ENCODE assay signal across 21 cellular contexts in genomic region chr9:128713411-128713780, GRCh38. TPM values are rescaled to one million over a fixed set of nuclear protein-coding genes. Genes with fewer than 3 reads are reported as not detected.
DNase-seq lines count a peak whose midpoint lies in the region; ATAC-seq and TF ChIP-seq lines count a peak whose summit lies in the region.
"Had no signal": no experiment of that assay in that cellular context is flagged by ENCODE, and none has a peak within 500 bp of the region (broad histone marks: within the 10 kb centered on the region; RNA-seq: fewer than 3 reads in every experiment).

No MANE protein-coding gene starts in this region.

- H3K9me3 ChIP-seq in RWPE2 (ENCODE audit: severe bottlenecking) = no peaks in the 10 kb centered on the region
- H3K9me3 ChIP-seq in adrenal gland (replicated peaks in 1 of 3) = no peaks in the 10 kb centered on the region
- H3K9me3 ChIP-seq: BLaER1 treated with 17β-estradiol and CSF1 and Interleukin-3, amounts not matched to agents 10 nM and 100 nM; Peyer's patch had no signal

- CTCF ChIA-PET in activated naive CD4-positive, alpha-beta T cell treated with anti-CD3 and anti-CD28 coated beads, Interleukin-2, amount 10 ng/mL, durations not matched to agents 7 days and 5 days (lab: Charles Lee) = no interaction called here

- no peaks in the 10 kb centered on the region for H3K27me3 ChIP-seq in RWPE2 (ENCODE audit: insufficient read depth, poor library complexity, severe bottlenecking)
- no peaks in the 10 kb centered on the region for H3K27me3 ChIP-seq in adrenal gland
- H3K27me3 ChIP-seq: BLaER1 treated with 17β-estradiol and CSF1 and Interleukin-3, amounts not matched to agents 10 nM and 100 nM; Peyer's patch had no signal

- H3K36me3 ChIP-seq in RWPE2 (ENCODE audit: low read depth) (no peaks in the 10 kb centered on the region; the same call in 1 of the 2 replicates), adrenal gland (replicated peaks in 1 of 2) (no peaks in the 10 kb centered on the region)
- H3K36me3 ChIP-seq: Peyer's patch had no signal

- no peak for TF ChIP-seq POLR2A in adrenal gland (IDR thresholded peaks at IDR 0.05)

- TF ChIP-seq CTCF in RWPE2 (IDR thresholded peaks at IDR 0.05; ENCODE audit: poor library complexity, severe bottlenecking) = no peak
- TF ChIP-seq CTCF in adrenal gland (IDR thresholded peaks at IDR 0.05) = no peak

- no peak overlapping the region for H3K4me3 Mint-ChIP-seq in activated naive CD4-positive, alpha-beta T cell treated with anti-CD3 and anti-CD28 coated beads, Interleukin-2, amount 10 ng/mL, durations not matched to agents 7 days and 5 days
- no peak overlapping the region for H3K4me3 Mint-ChIP-seq in naive thymus-derived CD8-positive, alpha-beta T cell
- H3K4me3 Mint-ChIP-seq: CD8-positive, alpha-beta memory T cell had no signal

- no peak overlapping the region for H3K27ac Mint-ChIP-seq in activated naive CD4-positive, alpha-beta T cell treated with anti-CD3 and anti-CD28 coated beads, Interleukin-2, amount 10 ng/mL, durations not matched to agents 7 days and 5 days
- no peak overlapping the region for H3K27ac Mint-ChIP-seq in naive thymus-derived CD8-positive, alpha-beta T cell
- H3K27ac Mint-ChIP-seq: CD8-positive, alpha-beta memory T cell had no signal

- no peaks in the 10 kb centered on the region for H3K36me3 Mint-ChIP-seq in activated naive CD4-positive, alpha-beta T cell treated with anti-CD3 and anti-CD28 coated beads, Interleukin-2, amount 10 ng/mL, durations not matched to agents 7 days and 5 days
- no peaks in the 10 kb centered on the region for H3K36me3 Mint-ChIP-seq in naive thymus-derived CD8-positive, alpha-beta T cell

- H3K9me3 Mint-ChIP-seq in activated naive CD4-positive, alpha-beta T cell treated with anti-CD3 and anti-CD28 coated beads, Interleukin-2, amount 10 ng/mL, durations not matched to agents 7 days and 5 days = no peaks in the 10 kb centered on the region
- H3K9me3 Mint-ChIP-seq in naive thymus-derived CD8-positive, alpha-beta T cell = no peaks in the 10 kb centered on the region
- H3K9me3 Mint-ChIP-seq: CD8-positive, alpha-beta memory T cell had no signal

- H3K27ac ChIP-seq in RWPE2 (ENCODE audit: poor library complexity, severe bottlenecking) (no peak overlapping the region), adrenal gland (no peak overlapping the region)
- H3K27ac ChIP-seq: 22Rv1; BLaER1 treated with 17β-estradiol and CSF1 and Interleukin-3, amounts not matched to agents 10 nM and 100 nM; Peyer's patch had no signal

- intact Hi-C loops in left ventricle myocardium superior (cut with micrococcal nuclease) = no loop called here
- intact Hi-C loops in sciatic nerve (cut with DNase I) = no loop called here
- intact Hi-C loops in adrenal gland (cut with DNase I) = no loop called here

- POLR2A ChIA-PET in naive thymus-derived CD8-positive, alpha-beta T cell (lab: Charles Lee) = interaction anchor here (0.5 to 0.9 kb wide), 2 partner anchors 13 to 82 kb away, joined by 4 read pairs; no protein-coding TSS in a partner anchor

- no peaks in the 10 kb centered on the region for H3K27me3 Mint-ChIP-seq in activated naive CD4-positive, alpha-beta T cell treated with anti-CD3 and anti-CD28 coated beads, Interleukin-2, amount 10 ng/mL, durations not matched to agents 7 days and 5 days
- H3K27me3 Mint-ChIP-seq in naive thymus-derived CD8-positive, alpha-beta T cell = no peaks in the 10 kb centered on the region
- H3K27me3 Mint-ChIP-seq: CD8-positive, alpha-beta memory T cell had no signal

- DNase-seq in activated naive CD4-positive, alpha-beta T cell treated with anti-CD3 and anti-CD28 coated beads, Interleukin-2, amount 10 ng/mL, durations not matched to agents 7 days and 5 days = peak; percentile 14
- no peak for DNase-seq in activated naive CD4-positive, alpha-beta T cell treated with Interleukin-2 at 50 U/mL for 16 hours
- DNase-seq in RWPE2 (ENCODE audit: low spot score) (peak; percentile 42), left ventricle myocardium superior (peak; percentile 14), sciatic nerve (ENCODE audit: low spot score) (peak; percentile 40), adrenal gland (no peak)
- DNase-seq in naive thymus-derived CD8-positive, alpha-beta T cell = no peak
- DNase-seq: ACHN, Calu3, DMS153, MM.1S, NCI-H1048, NCI-H1417 treated with DMSO at 0.1 percent for 48 hours, NCI-H187, NCI-H446, NCI-H526 had no signal

- 84 to 100% (median 87%) methylated on average over 1 to 13 of the region's 13 CpGs for WGBS in adrenal gland, 4 donors

- no peaks in the 10 kb centered on the region for H3K4me1 Mint-ChIP-seq in activated naive CD4-positive, alpha-beta T cell treated with anti-CD3 and anti-CD28 coated beads, Interleukin-2, amount 10 ng/mL, durations not matched to agents 7 days and 5 days
- H3K4me1 Mint-ChIP-seq in naive thymus-derived CD8-positive, alpha-beta T cell = peaks cover 0 to 2% (median 0%) of the 10 kb centered on the region in 4 donors
- H3K4me1 Mint-ChIP-seq: CD8-positive, alpha-beta memory T cell had no signal

- H3K4me1 ChIP-seq in RWPE2 (ENCODE audit: insufficient read depth, poor library complexity, severe bottlenecking) (no peaks in the 10 kb centered on the region), adrenal gland (replicated peaks in 1 of 2) (no peaks in the 10 kb centered on the region)
- H3K4me1 ChIP-seq: Peyer's patch had no signal

- H3K4me3 ChIP-seq in RWPE2 (ENCODE audit: severe bottlenecking) (no peak overlapping the region), adrenal gland (no peak overlapping the region)
- H3K4me3 ChIP-seq: BLaER1 treated with 17β-estradiol and CSF1 and Interleukin-3, amounts not matched to agents 10 nM and 100 nM; Peyer's patch had no signal

- ATAC-seq in RWPE2 (ENCODE audit: low read depth) (no peak), left ventricle myocardium superior (no peak), sciatic nerve (peak; percentile 14), HG03439 (IDR thresholded peaks at IDR 0.05; ENCODE audit: unreplicated experiment) (no peak)
- ATAC-seq in naive thymus-derived CD8-positive, alpha-beta T cell = no peak

RNA-seq across cellular contexts. Expression of gene ZDHHC12, which starts 10.5 kb away (rescaled TPM):
- total RNA-seq in left ventricle myocardium superior = 5.7 TPM
- 7.4 TPM for total RNA-seq in sciatic nerve
- total RNA-seq in naive thymus-derived CD8-positive, alpha-beta T cell = 10 to 100 TPM; 24.2 to 30.7 TPM
- polyA plus RNA-seq in naive thymus-derived CD8-positive, alpha-beta T cell = 10 to 100 TPM; 51.7 to 75.5 (median 64.3) TPM
- total RNA-seq in adrenal gland = 10 to 100 TPM; 15.5 to 97.4 (median 29.0) TPM
- 10 to 100 TPM in 2 of 3 donors, 1 to 10 TPM in 1; 1.6 to 64.8 (median 33.1) TPM for polyA plus RNA-seq in adrenal gland

RNA-seq across cellular contexts. Expression of gene PKN3, which starts 11.1 kb away (rescaled TPM):
- 5.9 TPM for total RNA-seq in left ventricle myocardium superior
- 9.9 TPM for total RNA-seq in sciatic nerve
- 1 to 10 TPM; 1.8 to 2.2 TPM for total RNA-seq in naive thymus-derived CD8-positive, alpha-beta T cell
- 1 to 10 TPM in 2 of 3 donors, under 1 TPM in 1; 0.98 to 1.5 (median 1.0) TPM for polyA plus RNA-seq in naive thymus-derived CD8-positive, alpha-beta T cell
- total RNA-seq in adrenal gland = 1 to 10 TPM; 1.6 to 6.3 (median 4.1) TPM
- 1 to 10 TPM in 2 of 3 donors, under 1 TPM in 1; 0.90 to 8.6 (median 8.1) TPM for polyA plus RNA-seq in adrenal gland

RNA-seq across cellular contexts. Expression of gene SET, which starts 24.4 kb away (rescaled TPM):
- total RNA-seq in left ventricle myocardium superior (201 TPM), sciatic nerve (222 TPM), adrenal gland (100 to 1,000 TPM; 122 to 285 (median 184) TPM)
- total RNA-seq in naive thymus-derived CD8-positive, alpha-beta T cell = 100 to 1,000 TPM; 314 to 325 TPM
- 100 to 1,000 TPM; 179 to 229 (median 209) TPM for polyA plus RNA-seq in naive thymus-derived CD8-positive, alpha-beta T cell
- polyA plus RNA-seq in adrenal gland = 100 to 1,000 TPM in 2 of 3 donors, 10 to 100 TPM in 1; 62.1 to 352 (median 105) TPM

RNA-seq across cellular contexts. Expression of gene DYNC2I2, which starts 56.7 kb away (rescaled TPM):
- total RNA-seq in left ventricle myocardium superior = 36.8 TPM
- 28.4 TPM for total RNA-seq in sciatic nerve
- total RNA-seq in naive thymus-derived CD8-positive, alpha-beta T cell = 1 to 10 TPM; 6.0 to 8.3 TPM
- polyA plus RNA-seq in naive thymus-derived CD8-positive, alpha-beta T cell = 1 to 10 TPM; 2.7 to 4.1 (median 3.9) TPM
- total RNA-seq in adrenal gland = 100 to 1,000 TPM in 2 of 8 donors, 10 to 100 TPM in 6; 23.1 to 192 (median 83.2) TPM
- 100 to 1,000 TPM in 1 of 3 donors, 10 to 100 TPM in 1, 1 to 10 TPM in 1; 7.5 to 119 (median 91.6) TPM for polyA plus RNA-seq in adrenal gland

RNA-seq across cellular contexts. Expression of gene ZER1, which starts 58.3 kb away (rescaled TPM):
- total RNA-seq in left ventricle myocardium superior (58.5 TPM), sciatic nerve (40.6 TPM), adrenal gland (100 to 1,000 TPM in 1 of 8 donors, 10 to 100 TPM in 7; 38.8 to 131 (median 66.6) TPM)
- 10 to 100 TPM; 49.1 to 50.3 TPM for total RNA-seq in naive thymus-derived CD8-positive, alpha-beta T cell
- polyA plus RNA-seq in naive thymus-derived CD8-positive, alpha-beta T cell = 10 to 100 TPM; 34.7 to 46.9 (median 45.7) TPM
- polyA plus RNA-seq in adrenal gland = 10 to 100 TPM; 17.0 to 51.1 (median 41.7) TPM

Comparison
In these comparisons a context has a peak if more than half of its experiments do, and no peak if none do; other contexts are left out.
1. DNase-seq: peak in activated naive CD4-positive, alpha-beta T cell treated with anti-CD3 and anti-CD28 coated beads, Interleukin-2, amount 10 ng/mL, durations not matched to agents 7 days and 5 days (single experiment), RWPE2 (single experiment), left ventricle myocardium superior (single experiment) and sciatic nerve (single experiment); none in activated naive CD4-positive, alpha-beta T cell treated with Interleukin-2 at 50 U/mL for 16 hours (single experiment), naive thymus-derived CD8-positive, alpha-beta T cell (0 of 10) and adrenal gland (0 of 7).